In genomic region chr7:83109352-83109751, GRCh38 we compare ENCODE assay signal across 17 cellular contexts. TPM values are rescaled to one million over a fixed set of nuclear protein-coding genes. Genes with fewer than 3 reads are reported as not detected.
A peak's percentile ranks its signal among the peaks of the same experiment; 100 is the strongest.
DNase-seq lines count a peak whose midpoint lies in the region; ATAC-seq and TF ChIP-seq lines count a peak whose summit lies in the region.
"Had no signal": no experiment of that assay in that cellular context is flagged by ENCODE, and none has a peak within 500 bp of the region (broad histone marks: within the 10 kb centered on the region; RNA-seq: fewer than 3 reads in every experiment).

No MANE protein-coding gene starts in this region.

- H3K9ac ChIP-seq in neural cell (ENCODE audit: low read length): no peak overlapping the region
- H3K9ac ChIP-seq: BLaER1 treated with 17β-estradiol and CSF1 and Interleukin-3, amounts not matched to agents 10 nM and 100 nM had no signal

- no peak for TF ChIP-seq CTCF in neural cell (IDR thresholded peaks at IDR 0.05; ENCODE audit: poor library complexity, severe bottlenecking)

- TF ChIP-seq RAD21 in neural cell (conservative IDR thresholded peaks at IDR 0.05): no peak

- peak overlapping the region; percentile 33 for H3K4me2 ChIP-seq in neural cell (ENCODE audit: low read length)
- H3K4me2 ChIP-seq: A549; BLaER1 treated with 17β-estradiol and CSF1 and Interleukin-3, amounts not matched to agents 10 nM and 100 nM had no signal

- DNase-seq in NCI-H2171 treated with DMSO at 0.1 percent for 48 hours (lab: John Stamatoyannopoulos, UW): peak; percentile 43
- DNase-seq in NCI-H2171 (lab: John Stamatoyannopoulos, UW): no peak
- DNase-seq in NCI-H69 (lab: John Stamatoyannopoulos, UW): peak; percentile 15
- no peak for DNase-seq in activated naive CD4-positive, alpha-beta T cell treated with anti-CD3 and anti-CD28 coated beads, Interleukin-2, amount 50 U/mL, for 16 hours
- DNase-seq: AML-193; Caco-2; Calu3; CD4-positive, alpha-beta T cell; CD8-positive, alpha-beta T cell; DMS79 treated with DMSO at 0.1 percent for 48 hours; GF-D8 had no signal

- no peaks in the 10 kb centered on the region for H3K27me3 ChIP-seq in neural cell (ENCODE audit: insufficient read depth, low read depth, low read length)
- H3K27me3 ChIP-seq: BLaER1 treated with 17β-estradiol and CSF1 and Interleukin-3, amounts not matched to agents 10 nM and 100 nM had no signal

- H3K79me2 ChIP-seq in neural cell (replicated peaks; ENCODE audit: insufficient read depth, low read length): no peaks in the 10 kb centered on the region

- peak overlapping the region; percentile 9 for H3K4me3 ChIP-seq in neural cell (ENCODE audit: low read length)
- H3K4me3 ChIP-seq: A549; BLaER1 treated with 17β-estradiol and CSF1 and Interleukin-3, amounts not matched to agents 10 nM and 100 nM had no signal

- peak; percentile 91 for TF ChIP-seq EP300 in neural cell (conservative IDR thresholded peaks at IDR 0.05; ENCODE audit: poor library complexity, severe bottlenecking)

- peak overlapping the region; percentile 48 for H3K27ac ChIP-seq in neural cell (ENCODE audit: low read length)
- H3K27ac ChIP-seq: 22Rv1; A549; BLaER1 treated with 17β-estradiol and CSF1 and Interleukin-3, amounts not matched to agents 10 nM and 100 nM; C4-2B had no signal

- H3K36me3 ChIP-seq in neural cell (ENCODE audit: insufficient read depth, low read length): no peaks in the 10 kb centered on the region
- H3K36me3 ChIP-seq: BLaER1 treated with 17β-estradiol and CSF1 and Interleukin-3, amounts not matched to agents 10 nM and 100 nM had no signal

- no peak for ATAC-seq in GM21447 (IDR thresholded peaks at IDR 0.05; ENCODE audit: unreplicated experiment)
- ATAC-seq: A549; CD8-positive, alpha-beta T cell had no signal

- no peaks in the 10 kb centered on the region for H3K9me2 ChIP-seq in neural cell (ENCODE audit: insufficient read depth, low read length)

- no peaks in the 10 kb centered on the region for H3K9me3 ChIP-seq in neural cell (ENCODE audit: low read length)
- H3K9me3 ChIP-seq: A549; BLaER1 treated with 17β-estradiol and CSF1 and Interleukin-3, amounts not matched to agents 10 nM and 100 nM; Caco-2 had no signal

- H2AFZ ChIP-seq in neural cell (ENCODE audit: low read depth, low read length): no peak overlapping the region

- H3F3A ChIP-seq in neural cell (ENCODE audit: insufficient read depth, low read length, poor library complexity, severe bottlenecking): peaks cover 6% of the 10 kb centered on the region

- no peaks in the 10 kb centered on the region for H4K20me1 ChIP-seq in neural cell (ENCODE audit: insufficient read depth)
- H4K20me1 ChIP-seq: BLaER1 treated with 17β-estradiol and CSF1 and Interleukin-3, amounts not matched to agents 10 nM and 100 nM had no signal

TF ChIP-seq in neural cell, 6 proteins besides CTCF, POLR2A, EP300 and RAD21:
- TF ChIP-seq POLR2AphosphoS5 (IDR thresholded peaks at IDR 0.05): peak; percentile 59
- TF ChIP-seq SMC3 (conservative IDR thresholded peaks at IDR 0.05; ENCODE audit: poor library complexity): no peak

RNA-seq across cellular contexts. Expression of gene PCLO, which starts 53.3 kb away (rescaled TPM):
- 25.5 and 27.4 TPM in 2 replicates for polyA plus RNA-seq in neural cell
- 118 and 175 TPM in 2 replicates for polyA minus RNA-seq in neural cell

Comparison
In these comparisons a context has a peak if more than half of its experiments do, and no peak if none do; other contexts are left out.
1. DNase-seq: peak in NCI-H2171 treated with DMSO at 0.1 percent for 48 hours (single experiment) and NCI-H69 (single experiment); none in NCI-H2171 (single experiment) and activated naive CD4-positive, alpha-beta T cell treated with anti-CD3 and anti-CD28 coated beads, Interleukin-2, amount 50 U/mL, for 16 hours (single experiment).